In the genomic region with DNA sequence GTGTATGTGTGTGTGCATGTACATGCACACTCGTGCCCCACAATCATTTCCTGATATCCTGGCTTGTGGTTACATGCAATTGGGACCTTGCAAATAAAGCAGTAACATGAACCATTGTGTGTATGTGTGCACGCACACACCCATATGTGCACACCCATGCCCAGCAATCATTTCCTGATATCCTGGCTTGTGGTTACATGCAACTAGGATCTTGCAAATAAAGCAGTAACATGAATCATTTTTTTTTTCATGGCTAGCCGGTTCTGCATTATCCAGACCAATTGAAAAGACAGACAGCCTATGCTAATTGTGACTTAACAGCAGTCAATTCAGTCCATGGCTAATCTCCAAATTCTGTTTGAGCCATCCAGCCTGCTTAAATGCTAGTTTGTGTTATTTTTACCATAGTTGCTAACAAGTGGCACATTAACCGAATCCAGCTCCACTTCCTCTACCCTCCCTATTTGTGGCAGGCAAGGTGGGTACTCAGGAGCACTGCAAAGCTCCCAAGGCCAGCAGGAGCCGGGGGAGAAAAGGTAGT, we compare ENCODE assay signal across 26 cellular contexts.
DNase-seq lines count a peak whose midpoint lies in the region; ATAC-seq, FAIRE-seq and TF ChIP-seq lines count a peak whose summit lies in the region.
"Had no signal": no experiment of that assay in that cellular context is flagged by ENCODE, and none has a peak within 500 bp of the region (broad histone marks: within the 10 kb centered on the region; RNA-seq: fewer than 3 reads in every experiment).

No MANE protein-coding gene starts in this region.

- no peak for ATAC-seq in left lobe of liver
- ATAC-seq: GM12878; HCT116; stimulated activated naive B cell treated with anti-CD40 and anti-IgM and Interleukin-4, amounts not matched to agents 10 μg/mL and 1 μg/mL and 100 μg/mL, for 72 hours; T-cell had no signal

- H3K27me3 Mint-ChIP-seq in activated naive CD4-positive, alpha-beta T cell treated with anti-CD3 and anti-CD28 coated beads, Interleukin-2, amount 10 ng/mL, durations not matched to agents 7 days and 5 days: no peaks in the 10 kb centered on the region
- H3K27me3 Mint-ChIP-seq: CD4-positive, alpha-beta T cell; stimulated activated naive B cell treated with anti-CD40 and anti-IgM and Interleukin-4, amounts not matched to agents 10 μg/mL and 1 μg/mL and 100 μg/mL, for 72 hours had no signal

- H3K9ac ChIP-seq in mucosa of rectum (ENCODE audit: low read depth in 1 of 2, low read length in 2 of 2): no peak overlapping the region

- H3K4me1 ChIP-seq in mucosa of rectum (ENCODE audit: control insufficient read depth in 2 of 2, insufficient read depth in 2 of 2, low read length in 2 of 2): peaks cover 8 to 9% of the 10 kb centered on the region in 2 donors

- CTCF ChIA-PET in activated naive CD4-positive, alpha-beta T cell treated with anti-CD3 and anti-CD28 coated beads, Interleukin-2, amount 10 ng/mL, durations not matched to agents 7 days and 5 days (lab: Charles Lee): interaction anchor here (1.7 kb wide), 1 partner anchor 15 kb away, joined by 9 read pairs; no protein-coding TSS in a partner anchor

- peaks cover 26% of the 10 kb centered on the region for H3K4me1 Mint-ChIP-seq in activated naive CD4-positive, alpha-beta T cell treated with anti-CD3 and anti-CD28 coated beads, Interleukin-2, amount 10 ng/mL, durations not matched to agents 7 days and 5 days

- no peak for TF ChIP-seq CTCF in bronchial epithelial cell (IDR thresholded peaks at IDR 0.05; ENCODE audit: insufficient read depth, low read length, severe bottlenecking)

- H3K27me3 ChIP-seq in bronchial epithelial cell (ENCODE audit: control insufficient read depth, insufficient read depth, low read length) (no peaks in the 10 kb centered on the region), mucosa of rectum (ENCODE audit: control insufficient read depth in 2 of 2, insufficient read depth in 2 of 2, low read length in 2 of 2) (no peaks in the 10 kb centered on the region)

- no peak overlapping the region for H3K4me3 Mint-ChIP-seq in activated naive CD4-positive, alpha-beta T cell treated with anti-CD3 and anti-CD28 coated beads, Interleukin-2, amount 10 ng/mL, durations not matched to agents 7 days and 5 days
- H3K4me3 Mint-ChIP-seq: activated naive CD4-positive, alpha-beta T cell treated with anti-CD3 and anti-CD28 coated beads for 36 hours; CD4-positive, alpha-beta T cell; stimulated activated naive B cell treated with anti-CD40 and anti-IgM and Interleukin-4, amounts not matched to agents 10 μg/mL and 1 μg/mL and 100 μg/mL, for 72 hours; T-cell had no signal

- H3K9me3 Mint-ChIP-seq in activated naive CD4-positive, alpha-beta T cell treated with anti-CD3 and anti-CD28 coated beads, Interleukin-2, amount 10 ng/mL, durations not matched to agents 7 days and 5 days: no peaks in the 10 kb centered on the region
- H3K9me3 Mint-ChIP-seq: activated naive CD4-positive, alpha-beta T cell treated with anti-CD3 and anti-CD28 coated beads for 36 hours; CD4-positive, alpha-beta T cell; stimulated activated naive B cell treated with anti-CD40 and anti-IgM and Interleukin-4, amounts not matched to agents 10 μg/mL and 1 μg/mL and 100 μg/mL, for 72 hours; T-cell had no signal

- H3K4me3 ChIP-seq in bronchial epithelial cell (ENCODE audit: low read depth, low read length) (no peak overlapping the region), mucosa of rectum (ENCODE audit: low read length in 2 of 2) (no peak overlapping the region)
- H3K4me3 ChIP-seq: GM12878, lung, smooth muscle cell, thoracic aorta had no signal

- H3K27ac Mint-ChIP-seq in activated naive CD4-positive, alpha-beta T cell treated with anti-CD3 and anti-CD28 coated beads, Interleukin-2, amount 10 ng/mL, durations not matched to agents 7 days and 5 days: no peak overlapping the region
- H3K27ac Mint-ChIP-seq: activated naive CD4-positive, alpha-beta T cell treated with anti-CD3 and anti-CD28 coated beads for 36 hours; CD4-positive, alpha-beta T cell; stimulated activated naive B cell treated with anti-CD40 and anti-IgM and Interleukin-4, amounts not matched to agents 10 μg/mL and 1 μg/mL and 100 μg/mL, for 72 hours; T-cell had no signal

- FAIRE-seq in HTR-8/SVneo (lab: Jason Lieb, UNC) (peak; percentile 80), bronchial epithelial cell (lab: Jason Lieb, UNC) (peak; percentile 98)
- FAIRE-seq: GM12878, TTC549 had no signal

- H3K36me3 ChIP-seq in bronchial epithelial cell (ENCODE audit: control insufficient read depth, insufficient read depth, low read length) (no peaks in the 10 kb centered on the region), mucosa of rectum (ENCODE audit: control insufficient read depth in 2 of 2, insufficient read depth in 2 of 2, low read length in 2 of 2) (no peaks in the 10 kb centered on the region)
- H3K36me3 ChIP-seq: thoracic aorta had no signal

- peak overlapping the region; percentile 5 to 49 for H3K27ac ChIP-seq in mucosa of rectum (ENCODE audit: low read depth in 2 of 2, low read length in 2 of 2)
- H3K27ac ChIP-seq: thoracic aorta had no signal

- DNase-seq in CD1c-positive myeloid dendritic cell (ENCODE audit: extremely low spot score): peak; percentile 25
- DNase-seq in HTR-8/SVneo (ENCODE audit: insufficient read length, low spot score): no peak
- peak; percentile 98 for DNase-seq in bronchial epithelial cell (ENCODE audit: low read depth)
- no peak for DNase-seq in left lobe of liver (ENCODE audit: low spot score)
- DNase-seq in NAMALWA (ENCODE audit: low spot score): no peak
- DNase-seq in glomerular visceral epithelial cell (ENCODE audit: extremely low spot score): no peak
- no peak for DNase-seq in activated naive CD4-positive, alpha-beta T cell treated with anti-CD3 and anti-CD28 coated beads, Interleukin-2, amount 10 ng/mL, durations not matched to agents 7 days and 5 days
- DNase-seq: activated naive CD4-positive, alpha-beta T cell treated with anti-CD3 and anti-CD28 coated beads for 36 hours; activated T-cell treated with anti-CD3 and anti-CD28 coated beads, Interleukin-2, amount 50 U/mL, for 48 hours; CD4-positive, alpha-beta T cell; central memory CD4-positive, alpha-beta T cell; DMS53; foreskin fibroblast; hippocampal formation; NCI-H524 treated with DMSO at 0.1 percent for 48 hours; SHP77 treated with DMSO at 0.1 percent for 48 hours; stimulated activated CD4-positive, alpha-beta T cell treated with anti-CD3 and anti-CD28 coated beads, Interleukin-2, amount 100 ng/mL, for 48 hours; stimulated activated naive B cell treated with anti-CD40 and anti-IgM and Interleukin-4, amounts not matched to agents 10 μg/mL and 1 μg/mL and 100 μg/mL, for 72 hours; T-cell had no signal

- no peaks in the 10 kb centered on the region for H3K36me3 Mint-ChIP-seq in activated naive CD4-positive, alpha-beta T cell treated with anti-CD3 and anti-CD28 coated beads, Interleukin-2, amount 10 ng/mL, durations not matched to agents 7 days and 5 days
- H3K36me3 Mint-ChIP-seq: stimulated activated naive B cell treated with anti-CD40 and anti-IgM and Interleukin-4, amounts not matched to agents 10 μg/mL and 1 μg/mL and 100 μg/mL, for 72 hours; T-cell had no signal

- H3K9me3 ChIP-seq in mucosa of rectum (ENCODE audit: control insufficient read depth in 2 of 2, low read length in 2 of 2): no peaks in the 10 kb centered on the region
- H3K9me3 ChIP-seq: thoracic aorta had no signal

Comparison
In these comparisons a context has a peak if more than half of its experiments do, and no peak if none do; other contexts are left out.
1. DNase-seq: peak in CD1c-positive myeloid dendritic cell (single experiment) and bronchial epithelial cell (single experiment); none in HTR-8/SVneo (single experiment), left lobe of liver (single experiment), NAMALWA (single experiment), glomerular visceral epithelial cell (single experiment) and activated naive CD4-positive, alpha-beta T cell treated with anti-CD3 and anti-CD28 coated beads, Interleukin-2, amount 10 ng/mL, durations not matched to agents 7 days and 5 days (single experiment).